ENCODE assay signal across 8 cellular contexts in the genomic region with DNA sequence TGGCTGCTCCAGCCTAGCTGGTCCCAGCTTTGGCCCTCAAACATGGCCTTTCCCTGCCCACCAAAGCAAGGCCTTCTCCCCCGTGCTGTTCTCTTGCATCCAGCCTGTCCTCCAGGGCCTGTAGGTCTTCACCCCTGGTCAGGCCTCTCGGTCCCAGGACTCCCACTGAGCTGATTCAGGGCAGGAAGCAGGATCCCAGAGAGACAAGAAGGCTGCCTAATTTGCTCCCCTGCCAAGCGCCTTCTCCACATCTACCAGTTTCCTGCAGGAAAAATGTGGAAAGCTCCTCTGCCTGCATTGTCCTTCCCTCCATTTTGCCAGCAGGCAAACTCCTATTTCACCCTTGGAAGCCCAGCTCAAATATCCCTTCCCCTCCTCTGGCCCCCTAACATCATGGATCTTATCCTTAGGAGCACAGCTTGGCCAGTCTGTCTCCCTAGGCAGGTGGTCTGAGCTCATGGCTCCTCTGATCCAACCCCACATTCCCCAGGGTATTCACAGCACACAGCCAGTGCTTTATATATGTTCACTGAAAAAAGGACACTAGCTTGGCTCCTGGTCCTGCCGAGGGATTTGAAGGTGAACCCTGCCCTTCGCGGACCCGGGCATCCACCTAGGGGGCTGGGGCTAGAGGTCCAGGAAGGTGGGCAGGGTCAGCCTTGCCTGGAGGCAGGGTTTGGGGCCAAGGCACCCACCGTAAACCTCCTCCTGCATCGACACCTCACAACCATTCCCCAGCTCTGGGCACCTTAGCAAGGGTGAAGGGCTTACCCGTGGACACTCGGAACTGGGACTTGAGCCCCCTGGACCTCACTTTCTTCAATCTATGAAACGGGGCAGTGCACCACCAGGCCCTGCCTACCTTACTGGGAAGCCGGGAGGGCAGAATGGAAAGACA. TPM values are rescaled to one million over a fixed set of nuclear protein-coding genes. Genes with fewer than 3 reads are reported as not detected.
DNase-seq lines count a peak whose midpoint lies in the region; TF ChIP-seq lines count a peak whose summit lies in the region.

No MANE protein-coding gene starts in this region.

- peak overlapping the region; percentile 89 to 93 for H3K4me3 ChIP-seq in right atrium auricular region
- peak overlapping the region; percentile 76 for H3K4me3 ChIP-seq in kidney epithelial cell (ENCODE audit: low read depth, low read length)
- H3K4me3 ChIP-seq in subcutaneous abdominal adipose tissue (ENCODE audit: low read depth in 1 of 5, low read length in 5 of 5) = peak overlapping the region; percentile 71 to 97 (median 90)

- H3K9me3 ChIP-seq in right atrium auricular region (no peaks in the 10 kb centered on the region), subcutaneous abdominal adipose tissue (ENCODE audit: control insufficient read depth in 5 of 5, low read length in 5 of 5) (no peaks in the 10 kb centered on the region)

- DNase-seq in right atrium auricular region (ENCODE audit: low spot score) (peak; percentile 57), cardiac septum (ENCODE audit: low spot score) (no peak), kidney epithelial cell (ENCODE audit: low read depth) (no peak), islet precursor cell (no peak), NCI-H146 (lab: John Stamatoyannopoulos, UW) (no peak)
- DNase-seq in activated naive CD8-positive, alpha-beta T cell treated with anti-CD3 and anti-CD28 coated beads for 36 hours = no peak
- no peak for DNase-seq in effector CD4-positive, alpha-beta T cell

- H3K4me3 Mint-ChIP-seq in activated naive CD8-positive, alpha-beta T cell treated with anti-CD3 and anti-CD28 coated beads for 36 hours = peak overlapping the region; percentile 95

- peak overlapping the region; percentile 100 for H3K27ac Mint-ChIP-seq in activated naive CD8-positive, alpha-beta T cell treated with anti-CD3 and anti-CD28 coated beads for 36 hours

- H3K36me3 ChIP-seq in right atrium auricular region (peaks cover 21% of the 10 kb centered on the region), kidney epithelial cell (ENCODE audit: control insufficient read depth, insufficient read depth, low read length) (no peaks in the 10 kb centered on the region), subcutaneous abdominal adipose tissue (ENCODE audit: control insufficient read depth in 5 of 5, insufficient read depth in 5 of 5, low read length in 5 of 5) (peaks cover 3 to 24% (median 17%) of the 10 kb centered on the region in 5 donors)

- intact Hi-C loops in cardiac septum (cut with DNase I) = no loop called here

- H3K27me3 ChIP-seq in right atrium auricular region (no peaks in the 10 kb centered on the region), kidney epithelial cell (ENCODE audit: control insufficient read depth, insufficient read depth, low read length) (no peaks in the 10 kb centered on the region), subcutaneous abdominal adipose tissue (ENCODE audit: control insufficient read depth in 5 of 5, insufficient read depth in 4 of 5, low read length in 5 of 5) (no peaks in the 10 kb centered on the region)

- H3K4me1 Mint-ChIP-seq in activated naive CD8-positive, alpha-beta T cell treated with anti-CD3 and anti-CD28 coated beads for 36 hours = peaks cover 33% of the 10 kb centered on the region

- peaks cover 5% of the 10 kb centered on the region for H3K27me3 Mint-ChIP-seq in activated naive CD8-positive, alpha-beta T cell treated with anti-CD3 and anti-CD28 coated beads for 36 hours

- H3K9me3 Mint-ChIP-seq in activated naive CD8-positive, alpha-beta T cell treated with anti-CD3 and anti-CD28 coated beads for 36 hours = no peaks in the 10 kb centered on the region

- H3K4me1 ChIP-seq in right atrium auricular region = peaks cover 0 to 44% of the 10 kb centered on the region in 2 donors
- peaks cover 19 to 51% (median 47%) of the 10 kb centered on the region in 5 donors for H3K4me1 ChIP-seq in subcutaneous abdominal adipose tissue (ENCODE audit: control insufficient read depth in 5 of 5, insufficient read depth in 5 of 5, low read length in 5 of 5)

- peak overlapping the region; percentile 30 to 100 (median 99) for H3K9ac ChIP-seq in subcutaneous abdominal adipose tissue (ENCODE audit: low read length in 5 of 5)

- peaks cover 44% of the 10 kb centered on the region for H3K36me3 Mint-ChIP-seq in activated naive CD8-positive, alpha-beta T cell treated with anti-CD3 and anti-CD28 coated beads for 36 hours

- H3K27ac ChIP-seq in right atrium auricular region = peak overlapping the region; percentile 99
- H3K27ac ChIP-seq in subcutaneous abdominal adipose tissue (ENCODE audit: low read depth, low read length) = peak overlapping the region; percentile 99

- TF ChIP-seq CTCF in right atrium auricular region (IDR thresholded peaks at IDR 0.05) = no peak
- TF ChIP-seq CTCF in kidney epithelial cell (IDR thresholded peaks at IDR 0.05; ENCODE audit: insufficient read depth, low read length, poor library complexity, severe bottlenecking) = no peak

RNA-seq across cellular contexts. Expression of gene RHBDD3, which starts 1.0 kb away (rescaled TPM):
- total RNA-seq in right atrium auricular region = 10 to 100 TPM; 16.5 to 23.4 TPM
- 16.7 TPM for total RNA-seq in cardiac septum
- total RNA-seq in activated naive CD8-positive, alpha-beta T cell treated with anti-CD3 and anti-CD28 coated beads for 36 hours = 10 to 100 TPM; 32.4 to 33.1 TPM
- total RNA-seq in kidney epithelial cell = 51.8 and 59.6 TPM in 2 replicates

RNA-seq across cellular contexts. Expression of gene EWSR1, which starts 1.3 kb away (rescaled TPM):
- 100 to 1,000 TPM; 153 to 179 TPM for total RNA-seq in right atrium auricular region
- 138 TPM for total RNA-seq in cardiac septum
- total RNA-seq in activated naive CD8-positive, alpha-beta T cell treated with anti-CD3 and anti-CD28 coated beads for 36 hours = 100 to 1,000 TPM; 369 to 377 TPM
- total RNA-seq in kidney epithelial cell = 189 and 205 TPM in 2 replicates

RNA-seq across cellular contexts. Expression of gene GAS2L1, which starts 39.6 kb away (rescaled TPM):
- 10 to 100 TPM; 19.4 to 28.0 TPM for total RNA-seq in right atrium auricular region
- 13.0 TPM for total RNA-seq in cardiac septum
- 1 to 10 TPM; 1.1 to 1.4 TPM for total RNA-seq in activated naive CD8-positive, alpha-beta T cell treated with anti-CD3 and anti-CD28 coated beads for 36 hours
- 8.9 and 10.3 TPM in 2 replicates for total RNA-seq in kidney epithelial cell

RNA-seq across cellular contexts. Expression of gene RASL10A, which starts 48.7 kb away (rescaled TPM):
- total RNA-seq in right atrium auricular region = 1 to 10 TPM; 1.1 to 1.8 TPM
- total RNA-seq in cardiac septum = 1.3 TPM
- total RNA-seq in activated naive CD8-positive, alpha-beta T cell treated with anti-CD3 and anti-CD28 coated beads for 36 hours = under 1 TPM in 1 of 2 experiments, not detected in 1; 0.58 TPM
- total RNA-seq in kidney epithelial cell = 0.33 TPM in 1 of 2 replicates, not detected in the other
